In genomic region chr5:112921833-112922817, GRCh38 we compare ENCODE assay signal across 1 cellular context.
TF ChIP-seq lines count a peak whose summit lies in the region.

REEP5 (minus strand) TSS chr5:112922227; CDS start chr5:112922190, 37 bp downstream.

TF ChIP-seq in K562, 482 proteins besides CTCF, POLR2A, EP300 and RAD21 (continued from another document and continues in another):
- TF ChIP-seq RERE (CRISPR knock-in tag; IDR thresholded peaks at IDR 0.05; ENCODE audit: borderline replicate concordance) (no peak), ZNF253 (CRISPR knock-in tag; conservative IDR thresholded peaks at IDR 0.05) (no peak), ZNF197 (CRISPR knock-in tag; IDR thresholded peaks at IDR 0.05; ENCODE audit: low read depth) (no peak), NCOA4 (IDR thresholded peaks at IDR 0.05; ENCODE audit: partially characterized antibody) (no peak), KDM1A (IDR thresholded peaks at IDR 0.05) (no peak), EP400 (IDR thresholded peaks at IDR 0.05) (peak; percentile 78), ZNF740 (CRISPR knock-in tag; IDR thresholded peaks at IDR 0.05) (no peak), ZNF740 (tag; IDR thresholded peaks at IDR 0.05) (0 out of 4 replicates have a peak, but pooled peaks of 1 of the 2 experiments have one; percentile 33), ZNF121 (CRISPR knock-in tag; conservative IDR thresholded peaks at IDR 0.05) (no peak), CTBP1 (IDR thresholded peaks at IDR 0.05; ENCODE audit: borderline replicate concordance) (peak; percentile 96), CBFA2T3 (IDR thresholded peaks at IDR 0.05) (no peak), DNMT1 (IDR thresholded peaks at IDR 0.05) (no peak), ADNP (tag; IDR thresholded peaks at IDR 0.05) (no peak), IRF2 (CRISPR knock-in tag; IDR thresholded peaks at IDR 0.05) (no peak), POLR2AphosphoS2 (IDR thresholded peaks at IDR 0.05; ENCODE audit: low read length) (no peak), E2F5 (CRISPR knock-in tag; IDR thresholded peaks at IDR 0.05) (no peak), MTA3 (IDR thresholded peaks at IDR 0.05; ENCODE audit: borderline replicate concordance) (peak; percentile 38; the same call in 1 of the 2 replicates), TRIM25 (IDR thresholded peaks at IDR 0.05; ENCODE audit: borderline replicate concordance) (no peak), ZNF134 (CRISPR knock-in tag; conservative IDR thresholded peaks at IDR 0.05) (no peak), HDAC6 (IDR thresholded peaks at IDR 0.05; ENCODE audit: low read depth, low read length) (no peak), NFE2 (IDR thresholded peaks at IDR 0.05; ENCODE audit: low read depth) (no peak), ATF4 (CRISPR knock-in tag; IDR thresholded peaks at IDR 0.05) (no peak; the same call in 1 of the 2 replicates), MCM3 (IDR thresholded peaks at IDR 0.05) (no peak), ELF4 (CRISPR knock-in tag; IDR thresholded peaks at IDR 0.05) (no peak), ZNF780A (CRISPR knock-in tag; IDR thresholded peaks at IDR 0.05) (no peak), ETS2 (tag; IDR thresholded peaks at IDR 0.05; ENCODE audit: borderline replicate concordance, poor library complexity, severe bottlenecking) (no peak), ZNF23 (CRISPR knock-in tag; IDR thresholded peaks at IDR 0.05) (no peak), U2AF2 (optimal IDR thresholded peaks at IDR 0.05; ENCODE audit: low read depth, low read length) (no peak), SUPT5H (IDR thresholded peaks at IDR 0.05) (peak; percentile 87), KDM2B (CRISPR knock-in tag; IDR thresholded peaks at IDR 0.05) (no peak), ZNF12 (CRISPR knock-in tag; IDR thresholded peaks at IDR 0.05) (no peak), TAF1 (IDR thresholded peaks at IDR 0.05; ENCODE audit: control insufficient read depth, extremely low read depth, insufficient read depth, low read length, severe bottlenecking) (peak; percentile 88), ZNF512 (tag; IDR thresholded peaks at IDR 0.05) (no peak), NFE2L1 (tag; IDR thresholded peaks at IDR 0.05; ENCODE audit: borderline replicate concordance, low read depth) (no peak), ZNF324 (CRISPR knock-in tag; IDR thresholded peaks at IDR 0.05) (no peak), YBX1 (IDR thresholded peaks at IDR 0.05) (no peak), SAFB (IDR thresholded peaks at IDR 0.05; ENCODE audit: borderline replicate concordance, low read depth, low read length) (peak; percentile 76; the same call in 1 of the 2 replicates), IRF9 (tag; IDR thresholded peaks at IDR 0.05) (no peak), SRSF3 (IDR thresholded peaks at IDR 0.05; ENCODE audit: insufficient read depth, low read length) (no peak), CREB1 (IDR thresholded peaks at IDR 0.05) (no peak), CREB1 (CRISPR knock-in tag; IDR thresholded peaks at IDR 0.05) (0 out of 2 replicates have a peak, but pooled peaks have one; percentile 37), MLX (CRISPR knock-in tag; conservative IDR thresholded peaks at IDR 0.05) (no peak), NR2F6 (CRISPR knock-in tag; IDR thresholded peaks at IDR 0.05) (no peak), MAFG (tag; conservative IDR thresholded peaks at IDR 0.05) (no peak), IRF1 (CRISPR knock-in tag; IDR thresholded peaks at IDR 0.05; ENCODE audit: borderline replicate concordance) (no peak), GMEB1 (CRISPR knock-in tag; IDR thresholded peaks at IDR 0.05) (peak; percentile 86), MEIS2 (IDR thresholded peaks at IDR 0.05; ENCODE audit: partially characterized antibody) (peak; percentile 19), NFIC (IDR thresholded peaks at IDR 0.05) (0 out of 2 replicates have a peak, but pooled peaks have one; percentile 1), ZNF316 (IDR thresholded peaks at IDR 0.05) (no peak), KLF6 (CRISPR knock-in tag; IDR thresholded peaks at IDR 0.05; ENCODE audit: borderline replicate concordance) (no peak), HDAC3 (IDR thresholded peaks at IDR 0.05; ENCODE audit: borderline replicate concordance, partially characterized antibody) (no peak), TFAP4 (CRISPR knock-in tag; IDR thresholded peaks at IDR 0.05; ENCODE audit: borderline replicate concordance) (peak; percentile 40; the same call in 1 of the 2 replicates)
